Comparison of ENCODE assay signal across 10 cellular contexts in genomic region chr2:121479882-121480522, GRCh38.
DNase-seq lines count a peak whose midpoint lies in the region; ATAC-seq and TF ChIP-seq lines count a peak whose summit lies in the region.
"Had no signal": no experiment of that assay in that cellular context is flagged by ENCODE, and none has a peak within 500 bp of the region (broad histone marks: within the 10 kb centered on the region; RNA-seq: fewer than 3 reads in every experiment).

No MANE protein-coding gene starts in this region.

- H3K36me3 Mint-ChIP-seq in stimulated activated effector memory CD8-positive, alpha-beta T cell treated with anti-CD3 and anti-CD28 coated beads, Interleukin-12 subunit alpha, Interleukin-12 subunit beta, amount 100 ng/mL, for 72 hours: peaks cover 6% of the 10 kb centered on the region

- peak overlapping the region; percentile 35 for H3K27ac Mint-ChIP-seq in stimulated activated effector memory CD8-positive, alpha-beta T cell treated with anti-CD3 and anti-CD28 coated beads, Interleukin-12 subunit alpha, Interleukin-12 subunit beta, amount 100 ng/mL, for 72 hours
- H3K27ac Mint-ChIP-seq: memory B cell had no signal

- ATAC-seq in stimulated activated effector memory CD8-positive, alpha-beta T cell treated with anti-CD3 and anti-CD28 coated beads, Interleukin-12 subunit alpha, Interleukin-12 subunit beta, amount 100 ng/mL, for 72 hours: no peak
- ATAC-seq in GM18505 (IDR thresholded peaks at IDR 0.05; ENCODE audit: unreplicated experiment): no peak

- H3K9me3 Mint-ChIP-seq in stimulated activated effector memory CD8-positive, alpha-beta T cell treated with anti-CD3 and anti-CD28 coated beads, Interleukin-12 subunit alpha, Interleukin-12 subunit beta, amount 100 ng/mL, for 72 hours: no peaks in the 10 kb centered on the region
- H3K9me3 Mint-ChIP-seq: memory B cell had no signal

- no peak for TF ChIP-seq POLR2A in GM18505 (IDR thresholded peaks at IDR 0.05; ENCODE audit: borderline replicate concordance, extremely low read depth, insufficient read depth, insufficient read length)

- H3K4me3 Mint-ChIP-seq in stimulated activated effector memory CD8-positive, alpha-beta T cell treated with anti-CD3 and anti-CD28 coated beads, Interleukin-12 subunit alpha, Interleukin-12 subunit beta, amount 100 ng/mL, for 72 hours: no peak overlapping the region
- H3K4me3 Mint-ChIP-seq: memory B cell had no signal

- peaks cover 51% of the 10 kb centered on the region for H3K4me1 Mint-ChIP-seq in stimulated activated effector memory CD8-positive, alpha-beta T cell treated with anti-CD3 and anti-CD28 coated beads, Interleukin-12 subunit alpha, Interleukin-12 subunit beta, amount 100 ng/mL, for 72 hours

- peak; percentile 27 for DNase-seq in NCI-H1092 treated with DMSO at 0.1 percent for 48 hours (lab: John Stamatoyannopoulos, UW)
- no peak for DNase-seq in NCI-H1092 (lab: John Stamatoyannopoulos, UW)
- peak; percentile 63 for DNase-seq in NCI-H82 (lab: John Stamatoyannopoulos, UW)
- peak; percentile 36 for DNase-seq in fibroblast of peridontal ligament (ENCODE audit: extremely low read depth)
- DNase-seq in stimulated activated effector memory CD8-positive, alpha-beta T cell treated with anti-CD3 and anti-CD28 coated beads, Interleukin-12 subunit alpha, Interleukin-12 subunit beta, amount 100 ng/mL, for 72 hours (ENCODE audit: low spot score in 2 of 2): no peak
- DNase-seq in T-helper 2 cell: no peak
- no peak for DNase-seq in SKM-1 treated with dmso at 0.1 percent for 144 hours (lab: John Stamatoyannopoulos, UW; ENCODE audit: unreplicated experiment)
- DNase-seq: tibial artery had no signal

Comparison
In these comparisons a context has a peak if more than half of its experiments do, and no peak if none do; other contexts are left out.
1. DNase-seq: peak in NCI-H1092 treated with DMSO at 0.1 percent for 48 hours (single experiment), NCI-H82 (single experiment) and fibroblast of peridontal ligament (single experiment); none in NCI-H1092 (single experiment), stimulated activated effector memory CD8-positive, alpha-beta T cell treated with anti-CD3 and anti-CD28 coated beads, Interleukin-12 subunit alpha, Interleukin-12 subunit beta, amount 100 ng/mL, for 72 hours (0 of 2), T-helper 2 cell (0 of 5) and SKM-1 treated with dmso at 0.1 percent for 144 hours (single experiment).